In the genomic region with DNA sequence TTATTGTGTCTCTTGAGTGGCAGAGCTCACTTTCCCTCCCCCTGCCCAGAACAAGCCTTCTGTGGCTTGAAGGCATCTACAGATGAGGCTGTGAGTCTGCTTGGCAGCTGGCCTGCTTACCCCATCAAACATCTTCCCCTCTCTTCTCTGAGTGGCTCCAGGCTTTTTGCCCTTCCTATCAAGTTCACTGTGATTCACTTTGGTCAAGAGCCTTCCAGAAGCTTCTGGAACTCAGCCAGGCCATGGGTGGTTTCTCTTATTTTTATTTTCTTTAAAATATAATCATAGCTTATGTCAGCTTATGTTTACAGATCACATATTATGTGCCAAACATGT, we compare ENCODE assay signal across 17 cellular contexts.
DNase-seq lines count a peak whose midpoint lies in the region; ATAC-seq and TF ChIP-seq lines count a peak whose summit lies in the region.
"Had no signal": no experiment of that assay in that cellular context is flagged by ENCODE, and none has a peak within 500 bp of the region (broad histone marks: within the 10 kb centered on the region; RNA-seq: fewer than 3 reads in every experiment).

No MANE protein-coding gene starts in this region.

- intact Hi-C loops in MCF 10A (cut with micrococcal nuclease): no loop called here
- intact Hi-C loops in breast epithelium (cut with DNase I; ENCODE audit: low total_unique reads): no loop called here
- intact Hi-C loops in left colon (cut with DNase I, micrococcal nuclease): no loop called here

- CTCF ChIA-PET in MCF 10A (lab: Yijun Ruan, JAX): interaction anchor here (0.8 kb wide), 1 partner anchor 11 kb away, joined by 3 read pairs; no protein-coding TSS in a partner anchor

- no TSS peak for BruUV-seq in MCF 10A (replicated peaks; lab: Mats Ljungman, UMichigan)

- peak; percentile 9 for ATAC-seq in foreskin keratinocyte
- no peak for ATAC-seq in HG03097 (IDR thresholded peaks at IDR 0.05; ENCODE audit: low FRiP score, unreplicated experiment)
- ATAC-seq in left colon: no peak
- ATAC-seq: lower lobe of right lung had no signal

- TF ChIP-seq POLR2A in breast epithelium (IDR thresholded peaks at IDR 0.05): no peak

- H3K27ac ChIP-seq in breast epithelium (no peak overlapping the region), foreskin keratinocyte (no peak overlapping the region)
- H3K27ac ChIP-seq: lower lobe of right lung, sigmoid colon, SJCRH30, stomach had no signal

- H3K27me3 ChIP-seq in breast epithelium (no peaks in the 10 kb centered on the region), foreskin keratinocyte (no peaks in the 10 kb centered on the region)
- H3K27me3 ChIP-seq: sigmoid colon, SJCRH30, stomach had no signal

- H3K9me3 Mint-ChIP-seq in MCF 10A (ENCODE audit: unreplicated experiment): peaks cover 7% of the 10 kb centered on the region
- H3K9me3 Mint-ChIP-seq: neural crest cell had no signal

- H3K36me3 Mint-ChIP-seq in MCF 10A (ENCODE audit: insufficient read depth, unreplicated experiment): no peaks in the 10 kb centered on the region

- H3K27ac Mint-ChIP-seq in MCF 10A (ENCODE audit: low read depth, unreplicated experiment): no peak overlapping the region

- TF ChIP-seq CTCF in MCF 10A (IDR thresholded peaks at IDR 0.05; ENCODE audit: unreplicated experiment): no peak
- no peak for TF ChIP-seq CTCF in breast epithelium (IDR thresholded peaks at IDR 0.05)
- TF ChIP-seq CTCF in foreskin keratinocyte (conservative IDR thresholded peaks at IDR 0.05): no peak

- POLR2A ChIA-PET in MCF 10A (lab: Yijun Ruan, JAX): no interaction called here

- H3K4me1 Mint-ChIP-seq in MCF 10A (ENCODE audit: insufficient read depth, unreplicated experiment): no peaks in the 10 kb centered on the region

- no peaks in the 10 kb centered on the region for H3K4me1 ChIP-seq in breast epithelium
- no peaks in the 10 kb centered on the region for H3K4me1 ChIP-seq in foreskin keratinocyte
- H3K4me1 ChIP-seq: lower lobe of right lung, SJCRH30, stomach had no signal

- peak; percentile 50 for DNase-seq in MCF 10A (ENCODE audit: unreplicated experiment)
- DNase-seq in breast epithelium (ENCODE audit: low spot score in 2 of 2): no peak
- peak; percentile 40 for DNase-seq in amniotic stem cell (lab: John Stamatoyannopoulos, UW)
- peak; percentile 5 to 19 for DNase-seq in foreskin keratinocyte
- DNase-seq in NCI-H1694 (lab: John Stamatoyannopoulos, UW): no peak
- no peak for DNase-seq in left colon
- DNase-seq in NK-92 treated with Interleukin-12 subunit alpha and Interleukin-12 subunit beta, amount 100 ng/mL, for 24 hours (lab: John Stamatoyannopoulos, UW): no peak
- DNase-seq: 8988T; activated naive CD4-positive, alpha-beta T cell; central memory CD4-positive, alpha-beta T cell; lower lobe of right lung; NCI-H2107; sigmoid colon; SJCRH30; stomach had no signal

- H3K4me3 ChIP-seq in breast epithelium: no peak overlapping the region
- H3K4me3 ChIP-seq: lower lobe of right lung, sigmoid colon, SJCRH30, stomach had no signal

- no peak overlapping the region for H3K4me3 Mint-ChIP-seq in MCF 10A (ENCODE audit: unreplicated experiment)
- H3K4me3 Mint-ChIP-seq: neural crest cell had no signal

- no peaks in the 10 kb centered on the region for H3K9me3 ChIP-seq in breast epithelium
- H3K9me3 ChIP-seq: lower lobe of right lung, sigmoid colon, SJCRH30 had no signal

- no peaks in the 10 kb centered on the region for H3K27me3 Mint-ChIP-seq in MCF 10A (ENCODE audit: insufficient read depth, unreplicated experiment)

- H3K36me3 ChIP-seq in breast epithelium: no peaks in the 10 kb centered on the region
- H3K36me3 ChIP-seq: lower lobe of right lung, sigmoid colon, SJCRH30, stomach had no signal

Comparison
In these comparisons a context has a peak if more than half of its experiments do, and no peak if none do; other contexts are left out.
1. DNase-seq: peak in MCF 10A (single experiment), amniotic stem cell (single experiment) and foreskin keratinocyte (2 of 2); none in breast epithelium (0 of 2), NCI-H1694 (single experiment), left colon (0 of 2) and NK-92 treated with Interleukin-12 subunit alpha and Interleukin-12 subunit beta, amount 100 ng/mL, for 24 hours (single experiment).